Comparison of ENCODE assay signal across 1 cellular context in the genomic region with DNA sequence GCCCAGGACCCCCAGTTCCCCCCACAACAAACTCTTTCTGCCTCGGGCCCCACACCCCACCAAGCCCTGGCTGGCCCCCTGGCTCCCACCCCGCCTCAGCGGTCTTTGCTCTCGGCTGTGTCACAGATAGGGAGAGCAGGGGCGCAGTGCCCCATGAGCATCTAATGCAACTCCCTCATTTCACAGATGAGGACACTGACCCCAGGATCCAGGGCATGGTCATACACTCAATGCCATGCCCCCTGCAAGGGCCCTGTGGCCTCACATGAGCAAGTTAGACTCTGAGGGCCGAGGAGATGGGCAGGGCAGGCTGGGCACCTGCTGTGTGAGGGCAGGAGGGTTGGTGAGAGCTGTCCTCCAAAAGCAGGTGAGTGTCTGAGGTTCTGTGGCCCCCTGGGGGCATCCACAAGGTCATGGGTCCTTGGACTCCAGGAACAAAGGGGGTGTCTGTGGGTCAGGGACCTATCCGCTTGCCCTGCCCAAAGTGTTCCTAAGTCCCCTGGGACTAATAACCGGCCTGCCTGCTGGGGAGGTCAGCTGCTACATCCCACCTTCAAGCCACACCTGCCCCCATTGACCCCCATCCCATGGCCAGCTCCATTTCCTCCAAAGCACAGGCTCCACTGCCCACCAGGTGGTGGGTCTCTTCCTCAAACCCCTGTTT.
A peak's percentile ranks its signal among the peaks of the same experiment; 100 is the strongest.
TF ChIP-seq lines count a peak whose summit lies in the region.

No MANE protein-coding gene starts in this region.

TF ChIP-seq in HepG2, 621 proteins besides CTCF, POLR2A, EP300 and RAD21 (continued from another document and continues in another):
- TF ChIP-seq ZNF143 (CRISPR knock-in tag; IDR thresholded peaks at IDR 0.05) (0 out of 2 replicates have a peak, but pooled peaks have one; percentile 10), YY1 (IDR thresholded peaks at IDR 0.05; ENCODE audit: insufficient read depth, insufficient replicate concordance, low read depth, low read length) (no peak), ZNF782 (CRISPR knock-in tag; IDR thresholded peaks at IDR 0.05; ENCODE audit: borderline replicate concordance) (no peak), GTF3A (CRISPR knock-in tag; conservative IDR thresholded peaks at IDR 0.05) (no peak), RARG (CRISPR knock-in tag; IDR thresholded peaks at IDR 0.05; ENCODE audit: low read depth) (no peak), ZNF263 (CRISPR knock-in tag; IDR thresholded peaks at IDR 0.05) (0 out of 2 replicates have a peak, but pooled peaks have one; percentile 10), KLF12 (CRISPR knock-in tag; IDR thresholded peaks at IDR 0.05; ENCODE audit: borderline replicate concordance) (no peak), NFATC3 (CRISPR knock-in tag; IDR thresholded peaks at IDR 0.05) (no peak), ZNF501 (CRISPR knock-in tag; IDR thresholded peaks at IDR 0.05) (peak; percentile 37; the same call in 1 of the 2 replicates), RBFOX2 (IDR thresholded peaks at IDR 0.05; ENCODE audit: low read depth, low read length) (peak; percentile 69), HOXA3 (CRISPR knock-in tag; IDR thresholded peaks at IDR 0.05) (peak; percentile 31; the same call in 1 of the 2 replicates), SSRP1 (CRISPR knock-in tag; IDR thresholded peaks at IDR 0.05) (peak; percentile 66), SMYD3 (CRISPR knock-in tag; IDR thresholded peaks at IDR 0.05) (no peak), ZNF24 (IDR thresholded peaks at IDR 0.05) (no peak), ZNF883 (CRISPR knock-in tag; IDR thresholded peaks at IDR 0.05; ENCODE audit: not compliant biosample characterization) (peak; percentile 19), ZNF552 (CRISPR knock-in tag; IDR thresholded peaks at IDR 0.05; ENCODE audit: borderline replicate concordance) (0 out of 2 replicates have a peak, but pooled peaks have one; percentile 39), ZFP91 (CRISPR knock-in tag; IDR thresholded peaks at IDR 0.05; ENCODE audit: borderline replicate concordance) (no peak; the same call in 1 of the 2 replicates), ZNF367 (CRISPR knock-in tag; IDR thresholded peaks at IDR 0.05; ENCODE audit: borderline replicate concordance) (no peak), DR1 (CRISPR knock-in tag; IDR thresholded peaks at IDR 0.05) (no peak), ETS1 (CRISPR knock-in tag; IDR thresholded peaks at IDR 0.05) (no peak), ZNF574 (CRISPR knock-in tag; IDR thresholded peaks at IDR 0.05) (no peak), AGO1 (IDR thresholded peaks at IDR 0.05; ENCODE audit: low read depth, low read length, poor library complexity, severe bottlenecking) (peak; percentile 86), AGO2 (optimal IDR thresholded peaks at IDR 0.05; ENCODE audit: low read depth, low read length) (peak; percentile 89), ZNF235 (CRISPR knock-in tag; IDR thresholded peaks at IDR 0.05; ENCODE audit: borderline replicate concordance) (peak; percentile 17; the same call in 1 of the 2 replicates), ZNF629 (CRISPR knock-in tag; conservative IDR thresholded peaks at IDR 0.05) (0 out of 2 replicates have a peak, but pooled peaks have one; percentile 2), PATZ1 (CRISPR knock-in tag; IDR thresholded peaks at IDR 0.05) (peak; percentile 31; the same call in 1 of the 2 replicates), ZNF577 (CRISPR knock-in tag; IDR thresholded peaks at IDR 0.05; ENCODE audit: borderline replicate concordance, low read depth) (no peak), ZNF724P (CRISPR knock-in tag; IDR thresholded peaks at IDR 0.05; ENCODE audit: borderline replicate concordance) (no peak), KLF15 (CRISPR knock-in tag; IDR thresholded peaks at IDR 0.05; ENCODE audit: borderline replicate concordance) (no peak), AKNA (CRISPR knock-in tag; IDR thresholded peaks at IDR 0.05; ENCODE audit: borderline replicate concordance) (no peak), IRX3 (CRISPR knock-in tag; IDR thresholded peaks at IDR 0.05; ENCODE audit: borderline replicate concordance, low read depth) (no peak), PAXIP1 (CRISPR knock-in tag; conservative IDR thresholded peaks at IDR 0.05) (peak; percentile 56), ZNF781 (CRISPR knock-in tag; IDR thresholded peaks at IDR 0.05; ENCODE audit: borderline replicate concordance, not compliant biosample characterization) (no peak), HDAC1 (CRISPR knock-in tag; IDR thresholded peaks at IDR 0.05) (peak; percentile 47; the same call in 1 of the 2 replicates), ZNF572 (CRISPR knock-in tag; IDR thresholded peaks at IDR 0.05) (0 out of 2 replicates have a peak, but pooled peaks have one; percentile 16), ZNF709 (CRISPR knock-in tag; IDR thresholded peaks at IDR 0.05) (peak; percentile 13; the same call in 1 of the 2 replicates), HHEX (CRISPR knock-in tag; IDR thresholded peaks at IDR 0.05) (no peak), ZNF678 (CRISPR knock-in tag; IDR thresholded peaks at IDR 0.05) (no peak), GABPB1 (CRISPR knock-in tag; IDR thresholded peaks at IDR 0.05) (peak; percentile 5; the same call in 1 of the 2 replicates), EZH2 (conservative IDR thresholded peaks at IDR 0.05; ENCODE audit: low read depth, low read length) (no peak), NR2F6 (IDR thresholded peaks at IDR 0.05) (peak; percentile 15; the same call in 1 of the 2 replicates), NR2F6 (CRISPR knock-in tag; IDR thresholded peaks at IDR 0.05) (no peak), ZNF674 (CRISPR knock-in tag; IDR thresholded peaks at IDR 0.05; ENCODE audit: low read depth) (0 out of 2 replicates have a peak, but pooled peaks have one; percentile 30), ZNF225 (CRISPR knock-in tag; IDR thresholded peaks at IDR 0.05) (no peak), ZNF7 (CRISPR knock-in tag; IDR thresholded peaks at IDR 0.05) (no peak), TBX2 (CRISPR knock-in tag; IDR thresholded peaks at IDR 0.05; ENCODE audit: borderline replicate concordance) (0 out of 2 replicates have a peak, but pooled peaks have one; percentile 37), KLF9 (CRISPR knock-in tag; IDR thresholded peaks at IDR 0.05; ENCODE audit: low read depth) (no peak)
